Comparison of ENCODE assay signal across 9 cellular contexts in genomic region chr11:119730347-119730613, GRCh38. TPM values are rescaled to one million over a fixed set of nuclear protein-coding genes. Genes with fewer than 3 reads are reported as not detected.
DNase-seq lines count a peak whose midpoint lies in the region; ATAC-seq and TF ChIP-seq lines count a peak whose summit lies in the region.
"Had no signal": no experiment of that assay in that cellular context is flagged by ENCODE, and none has a peak within 500 bp of the region (broad histone marks: within the 10 kb centered on the region; RNA-seq: fewer than 3 reads in every experiment).

No MANE protein-coding gene starts in this region.

- peaks cover 19% of the 10 kb centered on the region for H3K4me1 Mint-ChIP-seq in CD8-positive, alpha-beta T cell (ENCODE audit: low read depth)

- no peak overlapping the region for H3K9ac ChIP-seq in parathyroid adenoma

- peaks cover 20% of the 10 kb centered on the region for H3K4me1 ChIP-seq in CD8-positive, alpha-beta T cell (ENCODE audit: insufficient read depth, low read length)
- H3K4me1 ChIP-seq in Peyer's patch: peaks cover 3 to 35% (median 16%) of the 10 kb centered on the region in 4 donors
- H3K4me1 ChIP-seq in esophagus squamous epithelium: peaks cover 12 to 45% (median 20%) of the 10 kb centered on the region in 3 donors
- peaks cover 4% of the 10 kb centered on the region for H3K4me1 ChIP-seq in parathyroid adenoma

- H3K36me3 ChIP-seq in CD8-positive, alpha-beta T cell (ENCODE audit: insufficient read depth, low read length): no peaks in the 10 kb centered on the region
- H3K36me3 ChIP-seq in Peyer's patch: no peaks in the 10 kb centered on the region
- H3K36me3 ChIP-seq in esophagus squamous epithelium: no peaks in the 10 kb centered on the region
- H3K36me3 ChIP-seq in parathyroid adenoma (ENCODE audit: control insufficient read depth, insufficient read depth, low read length): no peaks in the 10 kb centered on the region

- H3K9me3 ChIP-seq in CD8-positive, alpha-beta T cell (ENCODE audit: low read length): no peaks in the 10 kb centered on the region
- H3K9me3 ChIP-seq in Peyer's patch (no peaks in the 10 kb centered on the region), esophagus squamous epithelium (no peaks in the 10 kb centered on the region), parathyroid adenoma (ENCODE audit: control insufficient read depth, low read length) (no peaks in the 10 kb centered on the region)

- TF ChIP-seq CTCF in CD8-positive, alpha-beta T cell (IDR thresholded peaks at IDR 0.05): no peak
- TF ChIP-seq CTCF in Peyer's patch (IDR thresholded peaks at IDR 0.05) (no peak), esophagus squamous epithelium (IDR thresholded peaks at IDR 0.05) (no peak), parathyroid adenoma (IDR thresholded peaks at IDR 0.05) (no peak)

- TF ChIP-seq POLR2A in Peyer's patch (IDR thresholded peaks at IDR 0.05) (no peak), esophagus squamous epithelium (IDR thresholded peaks at IDR 0.05) (no peak)

- DNase-seq in CD8-positive, alpha-beta T cell: no peak
- DNase-seq in Peyer's patch: no peak
- DNase-seq in esophagus squamous epithelium (lab: John Stamatoyannopoulos, UW): no peak
- DNase-seq in Kasumi-1 (lab: John Stamatoyannopoulos, UW): no peak
- DNase-seq in pons (ENCODE audit: low spot score): no peak
- no peak for DNase-seq in iPS-NIHi7 (ENCODE audit: extremely low spot score)
- DNase-seq: effector memory CD4-positive, alpha-beta T cell had no signal

- POLR2A ChIA-PET in CD8-positive, alpha-beta T cell (lab: Charles Lee): no interaction called here

- no peaks in the 10 kb centered on the region for H3K9me3 Mint-ChIP-seq in CD8-positive, alpha-beta T cell

- no peak overlapping the region for H3K27ac Mint-ChIP-seq in CD8-positive, alpha-beta T cell

- ATAC-seq in CD8-positive, alpha-beta T cell: no peak
- ATAC-seq in GM18873 (IDR thresholded peaks at IDR 0.05; ENCODE audit: low FRiP score, unreplicated experiment): no peak

- H3K36me3 Mint-ChIP-seq in CD8-positive, alpha-beta T cell: peaks cover 2% of the 10 kb centered on the region

- no peak overlapping the region for H3K4me2 ChIP-seq in parathyroid adenoma (ENCODE audit: low read length)

- intact Hi-C loops in CD8-positive, alpha-beta T cell (cut with DNase I, micrococcal nuclease): no loop called here
- intact Hi-C loops in esophagus squamous epithelium (cut with DNase I): loop anchor here (5.0 kb wide), 1 partner anchor 63 kb away; no protein-coding TSS in a partner anchor

- CTCF ChIA-PET in CD8-positive, alpha-beta T cell (lab: Charles Lee): interaction anchor here (0.9 to 3.1 kb wide), 13 partner anchors 9 to 438 kb away, joined by 3 to 32 read pairs (median 9); no protein-coding TSS in a partner anchor

- no peaks in the 10 kb centered on the region for H3K79me2 ChIP-seq in parathyroid adenoma

- WGBS in esophagus squamous epithelium, 2 donors: 17 to 48% methylated on average over 2 to 5 of the region's 7 CpGs

- peak overlapping the region; percentile 81 for H3K4me3 Mint-ChIP-seq in CD8-positive, alpha-beta T cell

- peak overlapping the region; percentile 83 for H2AFZ ChIP-seq in parathyroid adenoma

- no peak overlapping the region for H3K27ac ChIP-seq in CD8-positive, alpha-beta T cell (ENCODE audit: low read depth, low read length)
- H3K27ac ChIP-seq in Peyer's patch (peak overlapping the region; percentile 33 to 99 (median 84)), esophagus squamous epithelium (peak overlapping the region; percentile 72 to 98 (median 96)), parathyroid adenoma (peak overlapping the region; percentile 32)

- H3K27me3 ChIP-seq in CD8-positive, alpha-beta T cell (ENCODE audit: insufficient read depth, low read length): peaks cover 9% of the 10 kb centered on the region
- H3K27me3 ChIP-seq in Peyer's patch (no peaks in the 10 kb centered on the region), esophagus squamous epithelium (no peaks in the 10 kb centered on the region), parathyroid adenoma (ENCODE audit: control insufficient read depth, insufficient read depth, low read length) (no peaks in the 10 kb centered on the region)

- peaks cover 23% of the 10 kb centered on the region for H3K27me3 Mint-ChIP-seq in CD8-positive, alpha-beta T cell (ENCODE audit: low read depth)

- no peak overlapping the region for H3K4me3 ChIP-seq in CD8-positive, alpha-beta T cell (ENCODE audit: low read depth, low read length)
- H3K4me3 ChIP-seq in Peyer's patch: peak overlapping the region in 3 of 4 donors; percentile 79 to 95 (median 90)
- peak overlapping the region in 3 of 4 donors; percentile 81 to 95 (median 91) for H3K4me3 ChIP-seq in esophagus squamous epithelium
- no peak overlapping the region for H3K4me3 ChIP-seq in parathyroid adenoma (ENCODE audit: low read depth, low read length)

RNA-seq across cellular contexts. Expression of gene NECTIN1, which starts 1.3 kb away (rescaled TPM):
- total RNA-seq in CD8-positive, alpha-beta T cell: 1 to 10 TPM; 6.4 to 6.9 TPM
- 10 to 100 TPM; 11.6 to 23.6 (median 16.6) TPM for total RNA-seq in Peyer's patch
- total RNA-seq in esophagus squamous epithelium: 100 to 1,000 TPM in 2 of 4 donors, 10 to 100 TPM in 2; 72.5 to 163 (median 117) TPM

Comparison
In these comparisons a context has a peak if more than half of its experiments do, and no peak if none do; other contexts are left out.
1. H3K4me3 ChIP-seq: peak in Peyer's patch (3 of 4) and esophagus squamous epithelium (3 of 4); none in CD8-positive, alpha-beta T cell (single experiment) and parathyroid adenoma (single experiment).